ENCODE assay signal across 10 cellular contexts in the genomic region with DNA sequence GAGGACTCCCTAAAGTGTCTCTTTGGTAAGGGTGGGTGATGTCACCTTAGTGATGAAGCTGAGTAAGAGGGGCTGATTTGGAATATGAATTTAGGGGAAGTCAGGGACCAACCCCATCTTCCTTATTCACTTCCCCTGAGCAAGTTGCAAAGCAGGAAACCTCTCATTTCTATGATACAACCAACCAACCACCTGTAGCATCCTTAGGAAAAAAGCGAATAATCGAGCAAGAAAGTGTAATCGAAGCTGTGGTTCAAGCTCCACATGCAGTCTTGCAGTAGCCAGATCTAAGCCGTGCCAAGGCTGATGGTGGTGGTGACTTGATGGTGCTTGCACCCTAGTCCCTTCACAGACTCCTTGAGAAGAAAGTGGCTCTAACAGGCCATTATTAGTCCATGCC. TPM values are rescaled to one million over a fixed set of nuclear protein-coding genes. Genes with fewer than 3 reads are reported as not detected.
"Had no signal": no experiment of that assay in that cellular context is flagged by ENCODE, and none has a peak within 500 bp of the region (broad histone marks: within the 10 kb centered on the region; RNA-seq: fewer than 3 reads in every experiment).

No MANE protein-coding gene starts in this region.

- ATAC-seq: HCT116, K562 had no signal

- H3K9me3 ChIP-seq: HAP-1 had no signal

- H3K4me3 ChIP-seq: GM23248, HAP-1, K562 had no signal

- DNase-seq: GM23248, GOT3, H7, IMR-90, KG1 had no signal

- H3K4me1 ChIP-seq: HAP-1 had no signal

- H3K27ac ChIP-seq: GM23248 had no signal

- H3K36me3 ChIP-seq: HAP-1 had no signal

RNA-seq across cellular contexts. Expression of a gene that starts 3.2 kb away (rescaled TPM):
- total RNA-seq: GM23248, H4, H7, HT-29, IMR-90, K562 had no signal
- polyA plus RNA-seq: GM23248, K562 had no signal

RNA-seq across cellular contexts. Expression of a gene that starts 19.3 kb away (rescaled TPM):
- total RNA-seq: GM23248, H4, H7, HT-29, IMR-90, K562 had no signal
- polyA plus RNA-seq: GM23248, IMR-90, K562 had no signal
